19 cellular contexts compared by ENCODE assay signal in the genomic region with DNA sequence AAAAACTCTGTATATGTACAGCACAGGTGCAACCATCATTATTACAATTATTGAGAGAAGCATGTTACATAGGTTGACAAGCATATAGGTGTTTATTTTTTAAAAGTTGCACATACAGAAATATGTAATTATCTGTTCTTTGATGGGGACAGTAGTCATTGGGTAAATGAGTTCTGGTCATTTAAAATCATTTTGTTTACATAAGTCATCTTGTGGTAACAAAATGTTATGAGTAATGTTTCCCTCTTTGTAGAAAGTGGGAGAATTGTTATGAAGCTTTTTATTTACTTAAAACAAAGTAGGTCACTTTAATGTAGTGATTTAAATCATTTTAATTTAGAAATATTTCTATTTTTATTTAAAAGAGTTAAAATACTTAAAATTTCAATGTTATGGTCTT.
"Had no signal": no experiment of that assay in that cellular context is flagged by ENCODE, and none has a peak within 500 bp of the region (broad histone marks: within the 10 kb centered on the region; RNA-seq: fewer than 3 reads in every experiment).

No MANE protein-coding gene starts in this region.

- ATAC-seq: natural killer cell; psoas muscle; right lobe of liver; stimulated activated memory B cell treated with anti-CD40 and anti-IgM and Interleukin-4, amounts not matched to agents 10 μg/mL and 1 μg/mL and 100 μg/mL, for 72 hours; stimulated activated naive CD8-positive, alpha-beta T cell treated with anti-CD3 and anti-CD28 coated beads, Interleukin-15, amount 100 ng/mL, for 72 hours had no signal

- DNase-seq: hypothalamus; islet precursor cell; left ventricle myocardium inferior; mesendoderm; naive B cell; natural killer cell; nephron progenitor cell; occipital lobe; psoas muscle; right lobe of liver; stimulated activated CD4-positive, alpha-beta T cell treated with anti-CD3 and anti-CD28 coated beads, Interleukin-12 subunit alpha, Interleukin-12 subunit beta, amount 100 ng/mL, for 4 hours; stimulated activated CD4-positive, alpha-beta T cell treated with anti-CD3 and anti-CD28 coated beads, Interleukin-15, amount 100 ng/mL, for 24 hours; stimulated activated CD4-positive, alpha-beta T cell treated with anti-CD3 and anti-CD28 coated beads, Interleukin-2, amount 100 ng/mL, for 24 hours; stimulated activated CD4-positive, alpha-beta T cell treated with anti-CD3 and anti-CD28 coated beads, Interleukin-4, amount 100 ng/mL, for 1 hour; stimulated activated naive CD4-positive, alpha-beta T cell treated with Interleukin-2 at 50 U/mL for 16 hours; stimulated activated naive CD8-positive, alpha-beta T cell treated with anti-CD3 and anti-CD28 coated beads, Interleukin-15, amount 100 ng/mL, for 72 hours; substantia nigra; uterus had no signal
